Comparison of ENCODE assay signal across 26 cellular contexts in the genomic region with DNA sequence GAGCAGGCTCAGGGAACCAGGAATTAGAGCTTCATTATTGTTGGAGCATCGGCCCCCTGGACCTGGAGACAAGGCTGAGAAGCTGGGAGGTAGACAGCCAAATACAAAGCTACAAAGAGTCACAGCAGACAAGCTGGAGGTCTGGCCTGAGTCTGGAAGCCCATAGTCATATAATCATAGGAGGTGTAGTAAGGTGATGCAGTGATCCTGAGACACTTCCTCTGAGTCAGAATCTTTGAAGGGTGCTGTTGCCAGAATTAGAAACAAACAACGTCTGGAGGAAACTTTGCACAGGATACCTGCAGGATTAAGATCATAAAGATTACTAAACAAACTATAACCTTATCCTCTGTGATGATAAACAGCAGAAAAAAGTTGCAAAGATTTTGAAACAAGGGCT.
DNase-seq lines count a peak whose midpoint lies in the region; ATAC-seq and TF ChIP-seq lines count a peak whose summit lies in the region.
"Had no signal": no experiment of that assay in that cellular context is flagged by ENCODE, and none has a peak within 500 bp of the region (broad histone marks: within the 10 kb centered on the region; RNA-seq: fewer than 3 reads in every experiment).

No MANE protein-coding gene starts in this region.

- H3K9me3 Mint-ChIP-seq in neural progenitor cell = no peaks in the 10 kb centered on the region

- H3K4me2 ChIP-seq in MM.1S (ENCODE audit: low read depth, low read length) (peak overlapping the region; percentile 22; the same call in 1 of the 2 replicates), neural progenitor cell (no peak overlapping the region)
- H3K4me2 ChIP-seq: BLaER1 had no signal

- H3F3A ChIP-seq in MM.1S (ENCODE audit: insufficient read depth, low read length) = no peaks in the 10 kb centered on the region
- no peaks in the 10 kb centered on the region for H3F3A ChIP-seq in neural progenitor cell (ENCODE audit: low read depth)

- ATAC-seq in HG02759 (IDR thresholded peaks at IDR 0.05; ENCODE audit: unreplicated experiment) (no peak), HG03439 (IDR thresholded peaks at IDR 0.05; ENCODE audit: unreplicated experiment) (no peak)
- ATAC-seq: HepG2 had no signal

- no peaks in the 10 kb centered on the region for H3K79me2 ChIP-seq in MM.1S (ENCODE audit: low read length)
- no peaks in the 10 kb centered on the region for H3K79me2 ChIP-seq in neural progenitor cell (ENCODE audit: low read depth)

- TF ChIP-seq CTCF in GM12865 (IDR thresholded peaks at IDR 0.05; ENCODE audit: insufficient read depth, low read depth, low read length, missing control alignments) = no peak
- no peak for TF ChIP-seq CTCF in MM.1S (IDR thresholded peaks at IDR 0.05; ENCODE audit: low read length)
- no peak for TF ChIP-seq CTCF in epithelial cell of esophagus (IDR thresholded peaks at IDR 0.05; ENCODE audit: insufficient read depth, low read depth, low read length, missing control alignments)
- no peak for TF ChIP-seq CTCF in neural progenitor cell (IDR thresholded peaks at IDR 0.05)

- H3K4me1 ChIP-seq in MM.1S (ENCODE audit: low read length) = no peaks in the 10 kb centered on the region
- peaks cover 4% of the 10 kb centered on the region for H3K4me1 ChIP-seq in neural progenitor cell
- H3K4me1 ChIP-seq: BLaER1, Peyer's patch had no signal

- H3K4me3 Mint-ChIP-seq in neural progenitor cell = no peak overlapping the region
- H3K4me3 Mint-ChIP-seq: CD4-positive, CD25-positive, alpha-beta regulatory T cell had no signal

- H2AFZ ChIP-seq in MM.1S (ENCODE audit: low read length) (no peak overlapping the region), neural progenitor cell (replicated peaks) (no peak overlapping the region)

- no peaks in the 10 kb centered on the region for H3K27me3 Mint-ChIP-seq in neural progenitor cell (ENCODE audit: insufficient read depth, low read depth)
- H3K27me3 Mint-ChIP-seq: CD4-positive, CD25-positive, alpha-beta regulatory T cell had no signal

- no peaks in the 10 kb centered on the region for H3K4me1 Mint-ChIP-seq in neural progenitor cell
- H3K4me1 Mint-ChIP-seq: CD4-positive, CD25-positive, alpha-beta regulatory T cell had no signal

- peak overlapping the region; percentile 6; the same call in 1 of the 2 replicates for H3K4me3 ChIP-seq in GM12865 (ENCODE audit: low read depth, low read length)
- H3K4me3 ChIP-seq in MM.1S (ENCODE audit: low read length) = peak overlapping the region; percentile 2; the same call in 1 of the 2 replicates
- no peak overlapping the region for H3K4me3 ChIP-seq in epithelial cell of esophagus (ENCODE audit: low read length)
- H3K4me3 ChIP-seq in neural progenitor cell = no peak overlapping the region
- H3K4me3 ChIP-seq: BLaER1, Peyer's patch, SK-N-MC had no signal

- no peak overlapping the region for H3K27ac Mint-ChIP-seq in neural progenitor cell
- H3K27ac Mint-ChIP-seq: CD4-positive, CD25-positive, alpha-beta regulatory T cell had no signal

- H3K36me3 Mint-ChIP-seq in neural progenitor cell = no peaks in the 10 kb centered on the region
- H3K36me3 Mint-ChIP-seq: CD4-positive, CD25-positive, alpha-beta regulatory T cell had no signal

- H4K20me1 ChIP-seq in MM.1S (ENCODE audit: insufficient read depth, low read length) = no peaks in the 10 kb centered on the region
- no peaks in the 10 kb centered on the region for H4K20me1 ChIP-seq in neural progenitor cell (ENCODE audit: low read depth)
- H4K20me1 ChIP-seq: BLaER1 had no signal

- H3K9me2 ChIP-seq in MM.1S (replicated peaks; ENCODE audit: insufficient read depth, low read length) = no peaks in the 10 kb centered on the region

- H3K9me3 ChIP-seq in MM.1S (replicated peaks; ENCODE audit: insufficient read depth, low read length) = no peaks in the 10 kb centered on the region
- H3K9me3 ChIP-seq in neural progenitor cell (ENCODE audit: low read depth) = no peaks in the 10 kb centered on the region
- H3K9me3 ChIP-seq: BLaER1, Peyer's patch had no signal

- H3K9ac ChIP-seq in MM.1S (ENCODE audit: low read length) = no peak overlapping the region
- no peak overlapping the region for H3K9ac ChIP-seq in neural progenitor cell
- H3K9ac ChIP-seq: BLaER1 had no signal

- H3K27me3 ChIP-seq in MM.1S (replicated peaks; ENCODE audit: insufficient read depth, low read length) = no peaks in the 10 kb centered on the region
- no peaks in the 10 kb centered on the region for H3K27me3 ChIP-seq in neural progenitor cell
- H3K27me3 ChIP-seq: BLaER1, Peyer's patch had no signal

- DNase-seq in GM12865 (ENCODE audit: low read depth) (no peak), MM.1S (no peak), epithelial cell of esophagus (ENCODE audit: low read depth) (peak; percentile 52), neural progenitor cell (ENCODE audit: low spot score) (peak; percentile 18), retina (no peak)
- DNase-seq in activated CD4-positive, alpha-beta T cell treated with anti-CD3 and anti-CD28 coated beads for 4 hours = no peak
- DNase-seq: CD4-positive, CD25-positive, alpha-beta regulatory T cell; GOT3; HCEC 1CT; Karpas-422; MV-4-11; NCI-H1105; NCI-H146; NCI-H1930; NCI-H2107; NCI-H446; NCI-H524 treated with DMSO at 0.1 percent for 48 hours; NCI-H774; Peyer's patch; SIG-M5 had no signal

- H3K27ac ChIP-seq in MM.1S (ENCODE audit: low read length) = no peak overlapping the region
- H3K27ac ChIP-seq in neural progenitor cell = no peak overlapping the region
- H3K27ac ChIP-seq: BLaER1, HL-60, Peyer's patch, SK-N-MC had no signal

- H3K36me3 ChIP-seq in MM.1S (replicated peaks; ENCODE audit: insufficient read depth, low read length) (no peaks in the 10 kb centered on the region), neural progenitor cell (no peaks in the 10 kb centered on the region)
- H3K36me3 ChIP-seq: BLaER1, Peyer's patch had no signal

Comparison
In these comparisons a context has a peak if more than half of its experiments do, and no peak if none do; other contexts are left out.
1. DNase-seq: peak in epithelial cell of esophagus (single experiment) and neural progenitor cell (single experiment); none in GM12865 (single experiment), MM.1S (single experiment), activated CD4-positive, alpha-beta T cell treated with anti-CD3 and anti-CD28 coated beads for 4 hours (0 of 2) and retina (single experiment).
2. H3K4me3 ChIP-seq: peak in GM12865 (single experiment) and MM.1S (single experiment); none in epithelial cell of esophagus (single experiment) and neural progenitor cell (single experiment).